In genomic region chr3:98038876-98039275, GRCh38 we compare ENCODE assay signal across 1 cellular context.
TF ChIP-seq lines count a peak whose summit lies in the region.

No MANE protein-coding gene starts in this region.

TF ChIP-seq in H1, 55 proteins besides CTCF, POLR2A, EP300 and RAD21 (continued from another document):
- no peak for TF ChIP-seq KDM4A (IDR thresholded peaks at IDR 0.05; ENCODE audit: low read depth, low read length, severe bottlenecking)
- TF ChIP-seq RNF2 (IDR thresholded peaks at IDR 0.05; ENCODE audit: borderline replicate concordance, low read depth, low read length, missing control alignments, poor library complexity, severe bottlenecking) = no peak
- no peak for TF ChIP-seq TCF12 (IDR thresholded peaks at IDR 0.05; ENCODE audit: low read depth, low read length)
- TF ChIP-seq BACH1 (IDR thresholded peaks at IDR 0.05; ENCODE audit: low read length) = no peak
- no peak for TF ChIP-seq SIX5 (IDR thresholded peaks at IDR 0.05; ENCODE audit: low read depth, low read length)
- TF ChIP-seq GTF2F1 (IDR thresholded peaks at IDR 0.05; ENCODE audit: borderline replicate concordance, low read depth, low read length) = no peak
